19 cellular contexts compared by ENCODE assay signal in genomic region chr17:2370211-2370589, GRCh38.
"Had no signal": no experiment of that assay in that cellular context is flagged by ENCODE, and none has a peak within 500 bp of the region (broad histone marks: within the 10 kb centered on the region; RNA-seq: fewer than 3 reads in every experiment).

No MANE protein-coding gene starts in this region.

- H3K27ac Mint-ChIP-seq: activated naive CD8-positive, alpha-beta T cell treated with anti-CD3 and anti-CD28 coated beads, Interleukin-2, amount 10 ng/mL, durations not matched to agents 7 days and 5 days; nephron progenitor cell had no signal

- H3K27ac ChIP-seq: brain microvascular endothelial cell, hepatocyte, prostate gland, right atrium auricular region, tibial artery, uterus, VCaP had no signal

- H3K4me3 Mint-ChIP-seq: activated naive CD8-positive, alpha-beta T cell treated with anti-CD3 and anti-CD28 coated beads, Interleukin-2, amount 10 ng/mL, durations not matched to agents 7 days and 5 days; nephron progenitor cell had no signal

- H3K36me3 ChIP-seq: uterus had no signal

- H3K27me3 Mint-ChIP-seq: activated naive CD8-positive, alpha-beta T cell treated with anti-CD3 and anti-CD28 coated beads, Interleukin-2, amount 10 ng/mL, durations not matched to agents 7 days and 5 days had no signal

- H3K4me1 ChIP-seq: tibial artery, uterus had no signal

- H3K9me3 Mint-ChIP-seq: activated naive CD8-positive, alpha-beta T cell treated with anti-CD3 and anti-CD28 coated beads, Interleukin-2, amount 10 ng/mL, durations not matched to agents 7 days and 5 days; nephron progenitor cell had no signal

- H3K4me3 ChIP-seq: coronary artery, hepatocyte, lung, prostate gland, right atrium auricular region, tibial artery, uterus had no signal

- H3K27me3 ChIP-seq: brain microvascular endothelial cell, hepatocyte, right atrium auricular region, tibial artery, uterus had no signal

- ATAC-seq: esophagus mucosa; stimulated activated naive CD8-positive, alpha-beta T cell treated with anti-CD3 and anti-CD28 coated beads, Interleukin-15, Interleukin-2, amounts not matched to agents 100 U/mL and 50 U/mL, for 24 hours had no signal

- H3K36me3 Mint-ChIP-seq: activated naive CD8-positive, alpha-beta T cell treated with anti-CD3 and anti-CD28 coated beads, Interleukin-2, amount 10 ng/mL, durations not matched to agents 7 days and 5 days had no signal

- H3K9me3 ChIP-seq: prostate gland, right atrium auricular region, tibial artery, uterus had no signal

- DNase-seq: activated CD4-positive, alpha-beta T cell treated with anti-CD3 and anti-CD28 coated beads for 1 hour; activated CD4-positive, alpha-beta T cell treated with anti-CD3 and anti-CD28 coated beads, Interleukin-2, amount 50 U/mL, for 48 hours; activated naive CD8-positive, alpha-beta T cell treated with anti-CD3 and anti-CD28 coated beads, Interleukin-2, amount 10 ng/mL, durations not matched to agents 7 days and 5 days; amygdala; brain microvascular endothelial cell; central memory CD4-positive, alpha-beta T cell; stimulated activated CD4-positive, alpha-beta T cell treated with anti-CD3 and anti-CD28 coated beads, Interleukin-2, amount 100 ng/mL, for 24 hours; stimulated activated naive CD8-positive, alpha-beta T cell treated with anti-CD3 and anti-CD28 coated beads, Interleukin-15, Interleukin-2, amounts not matched to agents 100 U/mL and 50 U/mL, for 24 hours; substantia nigra; tibial artery; uterus had no signal
